Comparison of ENCODE assay signal across 8 cellular contexts in genomic region chr3:124812291-124813265, GRCh38.
DNase-seq lines count a peak whose midpoint lies in the region; ATAC-seq and TF ChIP-seq lines count a peak whose summit lies in the region.

No MANE protein-coding gene starts in this region.

- TF ChIP-seq CTCF in AG09309 (IDR thresholded peaks at IDR 0.05; ENCODE audit: control insufficient read depth, insufficient read depth, low read depth, low read length, missing control alignments): no peak

- ATAC-seq in GM18502 (IDR thresholded peaks at IDR 0.05; ENCODE audit: poor library complexity, unreplicated experiment) (no peak), HG02852 (IDR thresholded peaks at IDR 0.05; ENCODE audit: unreplicated experiment) (no peak)

- peak; percentile 83 for DNase-seq in AG09309 (ENCODE audit: low read depth)
- DNase-seq in MV-4-11 (lab: John Stamatoyannopoulos, UW): peak; percentile 70
- peak; percentile 45 for DNase-seq in epidermal melanocyte (ENCODE audit: insufficient read length, low spot score)
- DNase-seq in myocyte (ENCODE audit: low read depth): peak; percentile 98
- no peak for DNase-seq in NCI-H2196 (lab: John Stamatoyannopoulos, UW; ENCODE audit: unreplicated experiment)
- no peak for DNase-seq in GDM1 (lab: John Stamatoyannopoulos, UW)

- no peak overlapping the region; the same call in 1 of the 2 replicates for H3K4me3 ChIP-seq in AG09309 (ENCODE audit: control insufficient read depth, low read depth, low read length)

Comparison
In these comparisons a context has a peak if more than half of its experiments do, and no peak if none do; other contexts are left out.
1. DNase-seq: peak in AG09309 (single experiment), MV-4-11 (single experiment), epidermal melanocyte (single experiment) and myocyte (single experiment); none in NCI-H2196 (single experiment) and GDM1 (single experiment).